In genomic region chr5:146565764-146566163, GRCh38 we compare ENCODE assay signal across 8 cellular contexts. TPM values are rescaled to one million over a fixed set of nuclear protein-coding genes. Genes with fewer than 3 reads are reported as not detected.
DNase-seq lines count a peak whose midpoint lies in the region; ATAC-seq, FAIRE-seq and TF ChIP-seq lines count a peak whose summit lies in the region.

No MANE protein-coding gene starts in this region.

- H4K20me1 ChIP-seq in SK-N-SH (ENCODE audit: insufficient read depth), result no peaks in the 10 kb centered on the region

- no peak for TF ChIP-seq POLR2A in GM12892 (IDR thresholded peaks at IDR 0.05; ENCODE audit: low read depth, low read length)
- TF ChIP-seq POLR2A in NB4 (IDR thresholded peaks at IDR 0.05; ENCODE audit: extremely low read depth, insufficient read length), result no peak

- peak overlapping the region; percentile 37; the same call in 1 of the 2 replicates for H3K4me2 ChIP-seq in SK-N-SH

- no peaks in the 10 kb centered on the region for H3K36me3 ChIP-seq in SK-N-SH (replicated peaks in 1 of 2; ENCODE audit: control insufficient read depth in 1 of 2, insufficient read depth in 2 of 2, low read length in 1 of 2)

- no peak overlapping the region for H3K9ac ChIP-seq in SK-N-SH

- TF ChIP-seq CTCF in NB4 (IDR thresholded peaks at IDR 0.05; ENCODE audit: low read depth, low read length) (peak; percentile 67), SK-N-SH (IDR thresholded peaks at IDR 0.05) (peak; percentile 77), astrocyte of the cerebellum (IDR thresholded peaks at IDR 0.05; ENCODE audit: low read depth, low read length, missing control alignments) (peak; percentile 79)

- H3K79me2 ChIP-seq in SK-N-SH (ENCODE audit: insufficient read depth), result no peaks in the 10 kb centered on the region

- TF ChIP-seq EP300 in SK-N-SH (IDR thresholded peaks at IDR 0.05; ENCODE audit: borderline replicate concordance in 1 of 2, low read depth in 1 of 2, low read length in 1 of 2), result no peak

- no peak for FAIRE-seq in GM12892 (lab: Jason Lieb, UNC)

- 6% methylated on average over 7 of the region's 7 CpGs for WGBS in SK-N-SH (ENCODE audit: low lambda C conversion rate)

- peaks cover 2 to 18% of the 10 kb centered on the region in 2 experiments; a peak in 3 of 4 replicates for H3K4me1 ChIP-seq in SK-N-SH (ENCODE audit: control insufficient read depth in 1 of 2, insufficient read depth in 2 of 2, low read depth in 1 of 2, low read length in 1 of 2)

- DNase-seq in A172 (ENCODE audit: low spot score) (peak; percentile 82), GM12892 (ENCODE audit: insufficient read length) (peak; percentile 16), NB4 (ENCODE audit: low read depth) (peak; percentile 71), SK-N-SH (peak; percentile 75), astrocyte of the cerebellum (ENCODE audit: low read depth) (peak; percentile 42), inferior parietal cortex (ENCODE audit: extremely low spot score) (peak; percentile 79)
- DNase-seq in stimulated activated CD4-positive, alpha-beta T cell treated with anti-CD3 and anti-CD28 coated beads, Interleukin-2, amount 100 ng/mL, for 4 hours (ENCODE audit: low read depth), result peak; percentile 13

- in situ Hi-C loops in astrocyte of the cerebellum (cut with HindIII; ENCODE audit: low sequenced_read_pairs), result no loop called here

- H3K4me3 ChIP-seq in NB4 (ENCODE audit: low read depth, low read length) (no peak overlapping the region), SK-N-SH (ENCODE audit: low read depth in 2 of 2, low read length in 1 of 2) (peak overlapping the region in 1 of 2 experiments; percentile 23; a peak in 1 of 4 replicates), astrocyte of the cerebellum (ENCODE audit: low read depth, low read length) (no peak overlapping the region)

- peak; percentile 92 for TF ChIP-seq RAD21 in SK-N-SH (IDR thresholded peaks at IDR 0.05; ENCODE audit: low read length)

- H3K27me3 ChIP-seq in SK-N-SH (ENCODE audit: insufficient read depth), result no peaks in the 10 kb centered on the region

- peak; percentile 99 for ATAC-seq in HG02678 (IDR thresholded peaks at IDR 0.05; ENCODE audit: unreplicated experiment)

- peak overlapping the region; percentile 69 for H2AFZ ChIP-seq in SK-N-SH (ENCODE audit: low read depth)

- no peaks in the 10 kb centered on the region for H3K9me3 ChIP-seq in SK-N-SH

- CTCF ChIA-PET in SK-N-SH (lab: Yijun Ruan, JAX), result interaction anchor here (0.6 to 2.3 kb wide), 37 partner anchors 11 to 625 kb away, joined by 3 to 38 read pairs (median 4); partner anchors contain the start of gene PPP2R2B

- no peaks in the 10 kb centered on the region for H3K9me2 ChIP-seq in SK-N-SH

- POLR2A ChIA-PET in SK-N-SH (lab: Yijun Ruan, JAX), result interaction anchor here (0.6 to 1.3 kb wide), 2 partner anchors 82 to 890 kb away, joined by 3 read pairs; no protein-coding TSS in a partner anchor

- H3F3A ChIP-seq in SK-N-SH (replicated peaks; ENCODE audit: insufficient read depth), result peaks cover 6% of the 10 kb centered on the region

- H3K27ac ChIP-seq in SK-N-SH (ENCODE audit: low read depth in 2 of 2, low read length in 1 of 2), result no peak overlapping the region

TF ChIP-seq in SK-N-SH, 30 proteins besides CTCF, POLR2A, EP300 and RAD21:
- TF ChIP-seq FOXJ3 (CRISPR knock-in tag; IDR thresholded peaks at IDR 0.05) (no peak), GATA2 (CRISPR knock-in tag; IDR thresholded peaks at IDR 0.05) (no peak), RXRA (IDR thresholded peaks at IDR 0.05; ENCODE audit: borderline replicate concordance, low read depth) (no peak; the same call in 1 of the 2 replicates), ZBTB33 (IDR thresholded peaks at IDR 0.05; ENCODE audit: borderline replicate concordance, low read depth) (no peak), TEAD4 (IDR thresholded peaks at IDR 0.05; ENCODE audit: borderline replicate concordance, insufficient read depth) (no peak), RCOR1 (IDR thresholded peaks at IDR 0.05; ENCODE audit: low read length) (peak; percentile 42; the same call in 1 of the 2 replicates), MXI1 (IDR thresholded peaks at IDR 0.05; ENCODE audit: low read depth, low read length) (no peak), RFX5 (IDR thresholded peaks at IDR 0.05; ENCODE audit: low read length) (no peak), YY1 (IDR thresholded peaks at IDR 0.05; ENCODE audit: low read depth) (peak; percentile 81; the same call in 1 of the 2 replicates), MAX (IDR thresholded peaks at IDR 0.05; ENCODE audit: low read depth) (peak; percentile 37; the same call in 1 of the 2 replicates), PBX3 (IDR thresholded peaks at IDR 0.05) (no peak), NFIC (IDR thresholded peaks at IDR 0.05; ENCODE audit: borderline replicate concordance) (no peak), CHD2 (IDR thresholded peaks at IDR 0.05; ENCODE audit: low read length, partially characterized antibody) (peak; percentile 32), SMC3 (IDR thresholded peaks at IDR 0.05; ENCODE audit: low read depth, low read length) (peak; percentile 92), REST (IDR thresholded peaks at IDR 0.05; ENCODE audit: low read depth, low read length) (no peak), POLR2AphosphoS5 (IDR thresholded peaks at IDR 0.05; ENCODE audit: low read depth, low read length) (no peak)

RNA-seq across cellular contexts. Expression of gene GPR151, which starts 49.8 kb away (rescaled TPM):
- total RNA-seq in A172 (2014; rRNA removed; shearing (Covaris generic)), result not detected in 2 replicates
- not detected for polyA plus RNA-seq in GM12892 (2012; ENCODE audit: missing spikeins)
- polyA plus RNA-seq in SK-N-SH (2012; rRNA removed), result not detected in 2 replicates
- polyA plus RNA-seq in SK-N-SH (2012; cell fraction: cytosol; rRNA removed), result not detected in 2 replicates
- not detected in 2 replicates for polyA plus RNA-seq in SK-N-SH (2012; cell fraction: nucleus; rRNA removed)

Comparison
In these comparisons a context has a peak if more than half of its experiments do, and no peak if none do; other contexts are left out.
1. DNase-seq: peak in every context shown above with its lines; median percentile 82 in A172; 79 in inferior parietal cortex; 75 in SK-N-SH; 71 in NB4; 42 in astrocyte of the cerebellum; 16 in GM12892; 13 in stimulated activated CD4-positive, alpha-beta T cell treated with anti-CD3 and anti-CD28 coated beads, Interleukin-2, amount 100 ng/mL, for 4 hours.